ENCODE assay signal across 1 cellular context in the genomic region with DNA sequence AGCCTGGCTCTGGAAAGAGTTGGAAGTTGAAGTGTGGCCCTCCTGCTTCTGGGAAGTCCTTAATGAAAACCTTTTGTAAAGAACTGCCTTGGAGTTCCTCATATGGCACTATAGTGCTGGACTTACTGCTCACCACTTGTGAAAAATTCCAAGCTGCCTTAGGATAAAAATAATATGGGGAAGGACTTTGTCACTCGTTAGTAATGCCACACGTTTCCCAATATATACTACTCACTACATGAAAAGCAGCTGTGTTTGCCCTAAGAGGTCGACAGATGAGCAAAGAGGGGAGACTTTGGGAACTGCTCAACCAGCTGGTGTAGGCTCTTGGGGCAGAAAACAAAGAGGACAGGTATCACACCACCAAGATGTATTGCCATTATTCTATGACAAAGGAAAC.
TF ChIP-seq lines count a peak whose summit lies in the region.

No MANE protein-coding gene starts in this region.

TF ChIP-seq in HepG2, 621 proteins besides CTCF, POLR2A, EP300 and RAD21:
- TF ChIP-seq, protein P1, sequence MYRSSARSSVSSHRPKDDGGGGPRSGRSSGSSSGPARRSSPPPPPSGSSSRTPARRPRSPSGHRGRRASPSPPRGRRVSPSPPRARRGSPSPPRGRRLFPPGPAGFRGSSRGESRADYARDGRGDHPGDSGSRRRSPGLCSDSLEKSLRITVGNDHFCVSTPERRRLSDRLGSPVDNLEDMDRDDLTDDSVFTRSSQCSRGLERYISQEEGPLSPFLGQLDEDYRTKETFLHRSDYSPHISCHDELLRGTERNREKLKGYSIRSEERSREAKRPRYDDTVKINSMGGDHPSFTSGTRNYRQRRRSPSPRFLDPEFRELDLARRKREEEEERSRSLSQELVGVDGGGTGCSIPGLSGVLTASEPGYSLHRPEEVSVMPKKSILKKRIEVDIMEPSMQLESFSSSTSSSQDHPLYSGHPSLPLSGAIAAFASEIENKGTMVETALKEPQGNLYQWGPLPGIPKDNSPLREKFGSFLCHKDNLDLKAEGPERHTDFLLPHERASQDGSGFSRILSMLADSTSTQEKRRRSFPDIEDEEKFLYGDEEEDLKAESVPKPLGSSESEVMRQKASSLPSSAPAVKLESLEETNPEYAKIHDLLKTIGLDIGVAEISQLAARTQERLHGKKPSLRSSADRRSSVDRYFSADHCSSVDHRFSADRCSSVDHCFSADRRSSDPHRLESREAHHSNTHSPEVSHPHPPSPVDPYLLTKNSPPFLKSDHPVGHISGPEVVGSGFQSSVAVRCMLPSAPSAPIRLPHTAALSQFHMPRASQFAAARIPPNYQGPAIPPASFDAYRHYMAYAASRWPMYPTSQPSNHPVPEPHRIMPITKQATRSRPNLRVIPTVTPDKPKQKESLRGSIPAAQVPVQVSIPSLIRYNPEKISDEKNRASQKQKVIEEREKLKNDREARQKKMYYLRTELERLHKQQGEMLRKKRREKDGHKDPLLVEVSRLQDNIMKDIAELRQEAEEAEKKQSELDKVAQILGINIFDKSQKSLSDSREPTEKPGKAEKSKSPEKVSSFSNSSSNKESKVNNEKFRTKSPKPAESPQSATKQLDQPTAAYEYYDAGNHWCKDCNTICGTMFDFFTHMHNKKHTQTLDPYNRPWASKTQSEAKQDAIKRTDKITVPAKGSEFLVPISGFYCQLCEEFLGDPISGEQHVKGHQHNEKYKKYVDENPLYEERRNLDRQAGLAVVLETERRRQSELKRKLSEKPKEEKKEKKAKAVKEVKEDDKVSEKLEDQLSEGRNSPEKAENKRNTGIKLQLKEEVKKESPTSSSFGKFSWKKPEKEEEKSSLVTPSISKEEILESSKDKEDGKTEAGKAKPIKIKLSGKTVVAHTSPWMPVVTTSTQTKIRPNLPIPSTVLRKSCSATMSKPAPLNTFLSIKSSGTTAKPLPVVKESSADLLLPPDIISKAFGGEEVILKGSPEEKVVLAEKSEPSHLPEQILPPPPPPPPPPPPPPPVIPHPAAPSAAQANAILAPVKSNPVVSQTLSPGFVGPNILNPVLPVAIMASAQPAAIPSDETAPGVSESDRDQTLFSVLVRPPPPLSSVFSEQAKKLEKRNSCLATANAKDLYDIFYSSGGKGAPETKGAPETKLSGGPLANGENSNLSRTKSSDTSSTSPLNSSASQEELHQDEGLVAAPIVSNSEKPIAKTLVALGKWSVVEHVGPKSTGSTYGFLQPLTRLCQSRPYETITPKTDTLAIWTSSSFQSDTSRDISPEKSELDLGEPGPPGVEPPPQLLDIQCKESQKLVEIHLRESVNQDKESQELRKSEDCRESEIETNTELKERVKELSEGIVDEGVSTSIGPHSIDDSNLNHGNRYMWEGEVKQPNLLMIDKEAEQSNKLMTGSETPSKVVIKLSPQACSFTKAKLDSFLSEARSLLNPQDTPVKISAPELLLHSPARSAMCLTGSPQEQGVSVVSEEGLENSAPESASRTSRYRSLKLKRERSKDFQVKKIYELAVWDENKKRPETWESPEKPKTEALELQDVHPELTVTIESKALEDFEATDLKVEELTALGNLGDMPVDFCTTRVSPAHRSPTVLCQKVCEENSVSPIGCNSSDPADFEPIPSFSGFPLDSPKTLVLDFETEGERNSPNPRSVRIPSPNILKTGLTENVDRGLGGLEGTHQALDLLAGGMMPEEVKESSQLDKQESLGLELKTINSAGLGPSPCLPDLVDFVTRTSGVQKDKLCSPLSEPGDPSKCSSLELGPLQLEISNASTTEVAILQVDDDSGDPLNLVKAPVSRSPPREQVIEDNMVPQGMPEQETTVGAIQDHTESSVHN (CRISPR knock-in tag; IDR thresholded peaks at IDR 0.05), result no peak
- TF ChIP-seq MLLT10 (CRISPR knock-in tag; IDR thresholded peaks at IDR 0.05) (no peak), ZNF562 (CRISPR knock-in tag; IDR thresholded peaks at IDR 0.05; ENCODE audit: borderline replicate concordance) (no peak), ZNF557 (CRISPR knock-in tag; IDR thresholded peaks at IDR 0.05) (no peak), FOXK2 (IDR thresholded peaks at IDR 0.05) (no peak), SP5 (CRISPR knock-in tag; IDR thresholded peaks at IDR 0.05; ENCODE audit: borderline replicate concordance, low read depth) (no peak), ZNF253 (CRISPR knock-in tag; IDR thresholded peaks at IDR 0.05; ENCODE audit: borderline replicate concordance) (no peak), ZNF768 (CRISPR knock-in tag; IDR thresholded peaks at IDR 0.05) (no peak)
- TF ChIP-seq, protein P2, sequence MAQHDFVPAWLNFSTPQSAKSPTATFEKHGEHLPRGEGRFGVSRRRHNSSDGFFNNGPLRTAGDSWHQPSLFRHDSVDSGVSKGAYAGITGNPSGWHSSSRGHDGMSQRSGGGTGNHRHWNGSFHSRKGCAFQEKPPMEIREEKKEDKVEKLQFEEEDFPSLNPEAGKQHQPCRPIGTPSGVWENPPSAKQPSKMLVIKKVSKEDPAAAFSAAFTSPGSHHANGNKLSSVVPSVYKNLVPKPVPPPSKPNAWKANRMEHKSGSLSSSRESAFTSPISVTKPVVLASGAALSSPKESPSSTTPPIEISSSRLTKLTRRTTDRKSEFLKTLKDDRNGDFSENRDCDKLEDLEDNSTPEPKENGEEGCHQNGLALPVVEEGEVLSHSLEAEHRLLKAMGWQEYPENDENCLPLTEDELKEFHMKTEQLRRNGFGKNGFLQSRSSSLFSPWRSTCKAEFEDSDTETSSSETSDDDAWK (CRISPR knock-in tag; IDR thresholded peaks at IDR 0.05), result no peak
TF ChIP-seq in HepG2: peak in this region for 0.
